Comparison of ENCODE assay signal across 21 cellular contexts in the genomic region with DNA sequence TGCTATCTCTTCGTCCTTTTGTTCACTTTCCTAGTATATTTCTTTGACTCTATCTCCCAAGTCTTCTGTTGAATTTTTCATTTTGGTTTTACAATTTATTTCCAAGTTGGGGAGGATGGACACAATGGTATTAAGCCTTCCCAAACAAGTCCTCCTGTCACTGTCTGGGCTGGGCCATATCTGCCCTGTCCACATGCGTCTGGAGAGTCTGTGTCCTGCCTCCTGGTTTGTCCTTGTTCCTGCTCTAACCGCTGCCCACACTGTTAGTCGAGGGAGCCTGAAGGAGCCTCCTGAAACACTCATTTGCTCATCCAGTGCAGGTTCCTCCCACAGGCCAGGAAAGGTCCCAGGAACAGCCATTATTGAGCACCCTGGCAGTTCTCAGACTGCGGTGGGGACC. TPM values are rescaled to one million over a fixed set of nuclear protein-coding genes. Genes with fewer than 3 reads are reported as not detected.
DNase-seq lines count a peak whose midpoint lies in the region; ATAC-seq and TF ChIP-seq lines count a peak whose summit lies in the region.
"Had no signal": no experiment of that assay in that cellular context is flagged by ENCODE, and none has a peak within 500 bp of the region (broad histone marks: within the 10 kb centered on the region; RNA-seq: fewer than 3 reads in every experiment).

No MANE protein-coding gene starts in this region.

- no peaks in the 10 kb centered on the region for H3K9me3 Mint-ChIP-seq in stimulated activated effector memory CD8-positive, alpha-beta T cell treated with anti-CD3 and anti-CD28 coated beads, Interleukin-12 subunit alpha, Interleukin-12 subunit beta, amount 100 ng/mL, for 72 hours

- H2AK5ac ChIP-seq in neuronal stem cell (ENCODE audit: low read depth, low read length), result no peak overlapping the region

- H3K9me3 ChIP-seq in right atrium auricular region (no peaks in the 10 kb centered on the region), lower lobe of right lung (no peaks in the 10 kb centered on the region), neuronal stem cell (replicated peaks in 1 of 2; ENCODE audit: control insufficient read depth in 2 of 2, insufficient read depth in 1 of 2, low read depth in 1 of 2, low read length in 2 of 2) (peaks cover 0 to 8% of the 10 kb centered on the region in 2 donors)
- H3K9me3 ChIP-seq: BE2C, HAP-1 had no signal

- H2BK15ac ChIP-seq in neuronal stem cell (ENCODE audit: low read length), result no peak overlapping the region

- no peak overlapping the region for H3K27ac Mint-ChIP-seq in stimulated activated effector memory CD8-positive, alpha-beta T cell treated with anti-CD3 and anti-CD28 coated beads, Interleukin-12 subunit alpha, Interleukin-12 subunit beta, amount 100 ng/mL, for 72 hours
- H3K27ac Mint-ChIP-seq: CD14-positive monocyte; CD4-positive, alpha-beta T cell; HFFc6 had no signal

- H3K4me1 ChIP-seq in right atrium auricular region (no peaks in the 10 kb centered on the region), lower lobe of right lung (no peaks in the 10 kb centered on the region), neuronal stem cell (ENCODE audit: control insufficient read depth in 2 of 2, insufficient read depth in 1 of 2, low read depth in 1 of 2, low read length in 2 of 2) (peaks cover 11 to 15% of the 10 kb centered on the region in 2 donors)
- H3K4me1 ChIP-seq: A549, BE2C had no signal

- no peak overlapping the region for H2BK5ac ChIP-seq in neuronal stem cell (ENCODE audit: low read length)

- no peak overlapping the region for H2AFZ ChIP-seq in neuronal stem cell (ENCODE audit: low read length)

- no CpG with 5 or more reads among the region's 5 CpGs for WGBS in neuronal stem cell (ENCODE audit: extremely low coverage in 2 of 2, insufficient read length in 2 of 2, insufficient replicate concordance in 1 of 2), 2 donors

- H3K14ac ChIP-seq in neuronal stem cell (ENCODE audit: low read length), result no peak overlapping the region

- H3K4me1 Mint-ChIP-seq in stimulated activated effector memory CD8-positive, alpha-beta T cell treated with anti-CD3 and anti-CD28 coated beads, Interleukin-12 subunit alpha, Interleukin-12 subunit beta, amount 100 ng/mL, for 72 hours, result peaks cover 25% of the 10 kb centered on the region
- H3K4me1 Mint-ChIP-seq: CD14-positive monocyte had no signal

- no peak overlapping the region for H3K23ac ChIP-seq in neuronal stem cell (ENCODE audit: low read depth, low read length, poor library complexity)

- H4K91ac ChIP-seq in neuronal stem cell (ENCODE audit: low read depth, low read length, poor library complexity), result no peak overlapping the region

- no peak overlapping the region for H3K4me3 ChIP-seq in right atrium auricular region
- no peak overlapping the region for H3K4me3 ChIP-seq in lower lobe of right lung
- H3K4me3 ChIP-seq in neuronal stem cell (ENCODE audit: low read length in 2 of 2), result no peak overlapping the region
- H3K4me3 ChIP-seq: A549; BLaER1 treated with 17β-estradiol and CSF1 and Interleukin-3, amounts not matched to agents 10 nM and 100 nM; HAP-1 had no signal

- no peak overlapping the region for H4K8ac ChIP-seq in neuronal stem cell (ENCODE audit: low read depth, low read length)

- ATAC-seq in Right ventricle myocardium superior (ENCODE audit: poor library complexity) (no peak), lower lobe of right lung (no peak), HG02642 (IDR thresholded peaks at IDR 0.05; ENCODE audit: poor library complexity, unreplicated experiment) (no peak)
- ATAC-seq in stimulated activated effector memory CD8-positive, alpha-beta T cell treated with anti-CD3 and anti-CD28 coated beads, Interleukin-12 subunit alpha, Interleukin-12 subunit beta, amount 100 ng/mL, for 72 hours, result no peak
- ATAC-seq: A549 had no signal

- intact Hi-C loops in Right ventricle myocardium superior (cut with DNase I) (no loop called here), lower lobe of right lung (cut with DNase I) (no loop called here)

- no peak overlapping the region for H2BK12ac ChIP-seq in neuronal stem cell (ENCODE audit: low read length)

- no peaks in the 10 kb centered on the region for H3K36me3 ChIP-seq in right atrium auricular region
- no peaks in the 10 kb centered on the region for H3K36me3 ChIP-seq in lower lobe of right lung
- H3K36me3 ChIP-seq in neuronal stem cell (replicated peaks in 1 of 2; ENCODE audit: control insufficient read depth in 2 of 2, insufficient read depth in 2 of 2, low read length in 2 of 2), result peaks cover 0 to 3% of the 10 kb centered on the region in 2 donors
- H3K36me3 ChIP-seq: BLaER1 treated with 17β-estradiol and CSF1 and Interleukin-3, amounts not matched to agents 10 nM and 100 nM; HAP-1 had no signal

- H3K4ac ChIP-seq in neuronal stem cell (ENCODE audit: low read length), result no peak overlapping the region

- H3K4me2 ChIP-seq in neuronal stem cell (ENCODE audit: insufficient read depth, low read length, poor library complexity, severe bottlenecking), result no peak overlapping the region
- H3K4me2 ChIP-seq: A549 had no signal

- H3K18ac ChIP-seq in neuronal stem cell (ENCODE audit: low read length), result no peak overlapping the region

- H3K4me3 Mint-ChIP-seq in stimulated activated effector memory CD8-positive, alpha-beta T cell treated with anti-CD3 and anti-CD28 coated beads, Interleukin-12 subunit alpha, Interleukin-12 subunit beta, amount 100 ng/mL, for 72 hours, result no peak overlapping the region
- H3K4me3 Mint-ChIP-seq: CD14-positive monocyte; CD4-positive, alpha-beta T cell; HFFc6 had no signal

- DNase-seq in Right ventricle myocardium superior, result peak; percentile 8
- DNase-seq in right atrium auricular region (ENCODE audit: low spot score), result no peak
- peak; percentile 8 for DNase-seq in lower lobe of right lung
- no peak for DNase-seq in neuronal stem cell (ENCODE audit: low spot score)
- DNase-seq in stimulated activated effector memory CD8-positive, alpha-beta T cell treated with anti-CD3 and anti-CD28 coated beads, Interleukin-12 subunit alpha, Interleukin-12 subunit beta, amount 100 ng/mL, for 72 hours (ENCODE audit: low spot score in 2 of 2), result no peak
- DNase-seq in COR-L47 (lab: John Stamatoyannopoulos, UW), result no peak
- DNase-seq: 8988T; ACHN; AML-193; BE2C; Calu3; CD4-positive, alpha-beta T cell; CD8-positive, alpha-beta memory T cell; DND-41; GOT3; HFFc6 had no signal

- H2BK120ac ChIP-seq in neuronal stem cell (ENCODE audit: low read depth, low read length), result no peak overlapping the region

- no peak overlapping the region for H3K27ac ChIP-seq in right atrium auricular region
- H3K27ac ChIP-seq in lower lobe of right lung, result no peak overlapping the region
- no peak overlapping the region for H3K27ac ChIP-seq in neuronal stem cell (replicated peaks; ENCODE audit: low read length)
- H3K27ac ChIP-seq: A549; BLaER1 treated with 17β-estradiol and CSF1 and Interleukin-3, amounts not matched to agents 10 nM and 100 nM had no signal

- no peak for TF ChIP-seq CTCF in right atrium auricular region (IDR thresholded peaks at IDR 0.05)
- TF ChIP-seq CTCF in lower lobe of right lung (IDR thresholded peaks at IDR 0.05), result no peak

- no peaks in the 10 kb centered on the region for H3K36me3 Mint-ChIP-seq in stimulated activated effector memory CD8-positive, alpha-beta T cell treated with anti-CD3 and anti-CD28 coated beads, Interleukin-12 subunit alpha, Interleukin-12 subunit beta, amount 100 ng/mL, for 72 hours
- H3K36me3 Mint-ChIP-seq: CD14-positive monocyte had no signal

- peak overlapping the region; percentile 63 for H3K9ac ChIP-seq in neuronal stem cell (ENCODE audit: low read depth, low read length, poor library complexity)
- H3K9ac ChIP-seq: BLaER1 treated with 17β-estradiol and CSF1 and Interleukin-3, amounts not matched to agents 10 nM and 100 nM had no signal

- H3K27me3 ChIP-seq in right atrium auricular region (no peaks in the 10 kb centered on the region), lower lobe of right lung (ENCODE audit: low read depth) (peaks cover 13% of the 10 kb centered on the region), neuronal stem cell (ENCODE audit: control insufficient read depth in 3 of 3, insufficient read depth in 3 of 3, low read depth in 1 of 3, low read length in 3 of 3) (peaks cover 0 to 8% (median 1%) of the 10 kb centered on the region in 3 experiments)
- H3K27me3 ChIP-seq: BE2C had no signal

- peaks cover 3% of the 10 kb centered on the region for H3K79me1 ChIP-seq in neuronal stem cell (ENCODE audit: low read depth, low read length)

RNA-seq across cellular contexts. Expression of a gene that starts 17.1 kb away (rescaled TPM):
- total RNA-seq in Right ventricle myocardium superior, result 0.40 TPM
- under 1 TPM in 1 of 2 donors, not detected in 1; 0.15 TPM for total RNA-seq in right atrium auricular region
- not detected for total RNA-seq in lower lobe of right lung
- 3.1 TPM for polyA plus RNA-seq in neuronal stem cell (2013, experiment 1 of 2)
- polyA plus RNA-seq in neuronal stem cell (2013, experiment 2 of 2), result 3.2 TPM
- total RNA-seq: HFFc6 had no signal
- polyA plus RNA-seq: CD14-positive monocyte; CD8-positive, alpha-beta memory T cell had no signal

Comparison
In these comparisons a context has a peak if more than half of its experiments do, and no peak if none do; other contexts are left out.
1. DNase-seq: peak in Right ventricle myocardium superior (single experiment) and lower lobe of right lung (single experiment); none in right atrium auricular region (single experiment), neuronal stem cell (single experiment), stimulated activated effector memory CD8-positive, alpha-beta T cell treated with anti-CD3 and anti-CD28 coated beads, Interleukin-12 subunit alpha, Interleukin-12 subunit beta, amount 100 ng/mL, for 72 hours (0 of 2) and COR-L47 (single experiment).